Comparison of ENCODE assay signal across 12 cellular contexts in genomic region chr17:57090560-57091185, GRCh38. TPM values are rescaled to one million over a fixed set of nuclear protein-coding genes. Genes with fewer than 3 reads are reported as not detected.
DNase-seq lines count a peak whose midpoint lies in the region; ATAC-seq, FAIRE-seq and TF ChIP-seq lines count a peak whose summit lies in the region.
"Had no signal": no experiment of that assay in that cellular context is flagged by ENCODE, and none has a peak within 500 bp of the region (broad histone marks: within the 10 kb centered on the region; RNA-seq: fewer than 3 reads in every experiment).

No MANE protein-coding gene starts in this region.

- no peaks in the 10 kb centered on the region for H3K9me3 ChIP-seq in cardiac muscle cell (ENCODE audit: low read depth)
- no peaks in the 10 kb centered on the region for H3K9me3 ChIP-seq in small intestine (ENCODE audit: control insufficient read depth, low read depth)

- no peaks in the 10 kb centered on the region; the same call in 1 of the 2 replicates for H3F3A ChIP-seq in GM23338 (replicated peaks; ENCODE audit: low read depth)

- peaks cover 62% of the 10 kb centered on the region for H4K20me1 ChIP-seq in GM23338 (replicated peaks; ENCODE audit: insufficient read depth)

- peaks cover 71% of the 10 kb centered on the region for H3K4me1 Mint-ChIP-seq in GM23338

- no peaks in the 10 kb centered on the region for H3K9me2 ChIP-seq in GM23338 (ENCODE audit: insufficient read depth)

- 21 to 52% (median 34%) methylated on average over 4 of the region's 4 CpGs for WGBS in small intestine, 3 donors

- ATAC-seq in GM23338, result no peak
- no peak for ATAC-seq in HG03457 (IDR thresholded peaks at IDR 0.05; ENCODE audit: unreplicated experiment)
- no peak for ATAC-seq in HG03159 (IDR thresholded peaks at IDR 0.05; ENCODE audit: unreplicated experiment)
- ATAC-seq in omental fat pad (ENCODE audit: low FRiP score), result no peak
- ATAC-seq: HCT116; naive thymus-derived CD8-positive, alpha-beta T cell had no signal

- H2AFZ ChIP-seq in GM23338, result no peak overlapping the region

- H3K36me3 ChIP-seq in GM23338 (ENCODE audit: insufficient read depth) (no peaks in the 10 kb centered on the region), cardiac muscle cell (no peaks in the 10 kb centered on the region), small intestine (ENCODE audit: control insufficient read depth in 2 of 2, insufficient read depth in 2 of 2, low read length in 2 of 2) (peaks cover 0 to 2% of the 10 kb centered on the region in 2 donors)

- peaks cover 61% of the 10 kb centered on the region for H3K4me1 ChIP-seq in GM23338 (ENCODE audit: insufficient read depth)
- peaks cover 40% of the 10 kb centered on the region for H3K4me1 ChIP-seq in cardiac muscle cell (ENCODE audit: low read depth)
- H3K4me1 ChIP-seq in small intestine (ENCODE audit: control insufficient read depth in 2 of 2, insufficient read depth in 1 of 2, low read depth in 1 of 2, low read length in 1 of 2), result peaks cover 22 to 27% of the 10 kb centered on the region in 2 donors

- no peak overlapping the region for H3K27ac Mint-ChIP-seq in GM23338
- H3K27ac Mint-ChIP-seq: stimulated activated naive CD8-positive, alpha-beta T cell treated with anti-CD3 and anti-CD28 coated beads, Interleukin-15, Interleukin-2, amounts not matched to agents 100 ng/mL and 50 ng/mL, for 24 hours had no signal

- DNase-seq in GM23338 (ENCODE audit: low spot score) (no peak), amniotic epithelial cell (ENCODE audit: low read depth) (peak; percentile 71), cardiac muscle cell (ENCODE audit: low read depth in 1 of 2, low spot score in 1 of 2) (peak in 1 of 2 donors; percentile 55), small intestine (no peak), hepatic stellate cell (ENCODE audit: low spot score) (no peak), omental fat pad (ENCODE audit: low spot score) (no peak)
- DNase-seq: naive thymus-derived CD8-positive, alpha-beta T cell; NCI-H524 had no signal

- H3K36me3 Mint-ChIP-seq in GM23338 (ENCODE audit: low read depth), result no peaks in the 10 kb centered on the region; the same call in 2 of the 3 replicates

- no peaks in the 10 kb centered on the region for H3K9me3 Mint-ChIP-seq in GM23338
- H3K9me3 Mint-ChIP-seq: naive thymus-derived CD8-positive, alpha-beta T cell; stimulated activated naive CD8-positive, alpha-beta T cell treated with anti-CD3 and anti-CD28 coated beads, Interleukin-15, Interleukin-2, amounts not matched to agents 100 ng/mL and 50 ng/mL, for 24 hours had no signal

- H3K27ac ChIP-seq in GM23338 (ENCODE audit: low read depth) (no peak overlapping the region), cardiac muscle cell (peak overlapping the region; percentile 61), small intestine (ENCODE audit: low read depth in 1 of 2, low read length in 1 of 2) (peak overlapping the region; percentile 58 to 66)

- peaks cover 13% of the 10 kb centered on the region for H3K27me3 Mint-ChIP-seq in GM23338 (ENCODE audit: insufficient read depth, low read depth, poor library complexity)
- H3K27me3 Mint-ChIP-seq: naive thymus-derived CD8-positive, alpha-beta T cell; stimulated activated naive CD8-positive, alpha-beta T cell treated with anti-CD3 and anti-CD28 coated beads, Interleukin-15, Interleukin-2, amounts not matched to agents 100 ng/mL and 50 ng/mL, for 24 hours had no signal

- no peak for TF ChIP-seq CTCF in GM23338 (conservative IDR thresholded peaks at IDR 0.05; ENCODE audit: low read depth in 2 of 2)
- no peak for TF ChIP-seq CTCF in cardiac muscle cell (IDR thresholded peaks at IDR 0.05; ENCODE audit: low read depth, low read length)
- TF ChIP-seq CTCF in omental fat pad (IDR thresholded peaks at IDR 0.05), result no peak

- H3K4me3 ChIP-seq in GM23338, result 0 out of 2 replicates have a peak overlapping the region, but pooled peaks have one; percentile 3
- H3K4me3 ChIP-seq in cardiac muscle cell, result no peak overlapping the region
- H3K4me3 ChIP-seq in small intestine (ENCODE audit: low read depth in 1 of 2, low read length in 2 of 2), result no peak overlapping the region

- H3K27me3 ChIP-seq in GM23338 (ENCODE audit: insufficient read depth) (peaks cover 16% of the 10 kb centered on the region), cardiac muscle cell (no peaks in the 10 kb centered on the region), small intestine (ENCODE audit: control insufficient read depth in 2 of 2, insufficient read depth in 2 of 2, low read length in 2 of 2) (no peaks in the 10 kb centered on the region)

- H3K4me2 ChIP-seq in GM23338, result peak overlapping the region; percentile 62

- FAIRE-seq in small intestine (lab: Jason Lieb, UNC), result no peak

- H3K79me2 ChIP-seq in GM23338 (replicated peaks; ENCODE audit: insufficient read depth), result peaks cover 95% of the 10 kb centered on the region

- H3K4me3 Mint-ChIP-seq in GM23338, result no peak overlapping the region
- H3K4me3 Mint-ChIP-seq: stimulated activated naive CD8-positive, alpha-beta T cell treated with anti-CD3 and anti-CD28 coated beads, Interleukin-15, Interleukin-2, amounts not matched to agents 100 ng/mL and 50 ng/mL, for 24 hours had no signal

TF ChIP-seq in GM23338, 12 proteins besides CTCF, POLR2A, EP300 and RAD21 (continues in another document):
- TF ChIP-seq ZNF462 (CRISPR knock-in tag; IDR thresholded peaks at IDR 0.05) (no peak), ZNF331 (CRISPR knock-in tag; IDR thresholded peaks at IDR 0.05; ENCODE audit: low read depth) (no peak), POLR2AphosphoS5 (IDR thresholded peaks at IDR 0.05; ENCODE audit: low read depth) (no peak), ZNF114 (CRISPR knock-in tag; IDR thresholded peaks at IDR 0.05) (no peak), STAT1 (IDR thresholded peaks at IDR 0.05; ENCODE audit: unreplicated experiment) (no peak), NANOG (IDR thresholded peaks at IDR 0.05; ENCODE audit: borderline replicate concordance) (no peak)

RNA-seq across cellular contexts. Expression of gene AKAP1, which starts 5.6 kb away (rescaled TPM):
- 34.9 and 45.9 TPM in 2 replicates for total RNA-seq in GM23338 (2014; rRNA removed; shearing (Covaris generic))
- polyA plus RNA-seq in GM23338 (2016; fragmentation: Nextera tagmentation; extraction: Ambion mirVana), result 19.6 and 23.4 TPM in 2 replicates
- total RNA-seq in cardiac muscle cell, result 65.4 and 81.4 TPM in 2 replicates
- polyA plus RNA-seq in cardiac muscle cell, result 35.3 and 56.6 TPM in 2 replicates
- 10 to 100 TPM; 28.9 to 68.6 (median 42.3) TPM for polyA plus RNA-seq in small intestine
- 10 to 100 TPM; 29.4 to 89.0 (median 36.1) TPM for total RNA-seq in omental fat pad
